3 cellular contexts compared by ENCODE assay signal in genomic region chr1:235825229-235825628, GRCh38.
TF ChIP-seq lines count a peak whose summit lies in the region.

No MANE protein-coding gene starts in this region.

TF ChIP-seq in HEK293, 187 proteins besides CTCF, POLR2A, EP300 and RAD21:
- no peak for TF ChIP-seq AEBP2 (tag by site-specific recombination; IDR thresholded peaks at IDR 0.05; ENCODE audit: borderline replicate concordance)
- TF ChIP-seq PRDM1 (tag by site-specific recombination; IDR thresholded peaks at IDR 0.05): peak; percentile 82
- no peak for TF ChIP-seq ZNF23 (tag by site-specific recombination; IDR thresholded peaks at IDR 0.05; ENCODE audit: borderline replicate concordance)
- TF ChIP-seq ATF2 (tag by site-specific recombination; IDR thresholded peaks at IDR 0.05; ENCODE audit: low read depth): peak; percentile 93
- peak; percentile 27; the same call in 1 of the 2 replicates for TF ChIP-seq PRDM6 (tag by site-specific recombination; IDR thresholded peaks at IDR 0.05)

TF ChIP-seq in K562, 482 proteins besides CTCF, POLR2A, EP300 and RAD21:
- peak; percentile 20; the same call in 1 of the 2 replicates for TF ChIP-seq ATF3 (IDR thresholded peaks at IDR 0.05)
- TF ChIP-seq ATF3 (CRISPR knock-in tag; conservative IDR thresholded peaks at IDR 0.05): no peak
- TF ChIP-seq KLF13 (tag; IDR thresholded peaks at IDR 0.05; ENCODE audit: borderline replicate concordance, low read depth): no peak

TF ChIP-seq in HepG2, 621 proteins besides CTCF, POLR2A, EP300 and RAD21:
- TF ChIP-seq ZNF24 (IDR thresholded peaks at IDR 0.05) (no peak), ATF7 (IDR thresholded peaks at IDR 0.05) (peak; percentile 95), ATF7 (CRISPR knock-in tag; IDR thresholded peaks at IDR 0.05) (no peak), ZNF263 (CRISPR knock-in tag; IDR thresholded peaks at IDR 0.05) (no peak), TFE3 (CRISPR knock-in tag; IDR thresholded peaks at IDR 0.05) (no peak)
